In genomic region chr1:44820945-44821715, GRCh38 we compare ENCODE assay signal across 2 cellular contexts.
TF ChIP-seq lines count a peak whose summit lies in the region.

No MANE protein-coding gene starts in this region.

TF ChIP-seq in GM23338, 12 proteins besides CTCF, POLR2A, EP300 and RAD21:
- TF ChIP-seq REST (IDR thresholded peaks at IDR 0.05; ENCODE audit: unreplicated experiment) (no peak), NANOG (IDR thresholded peaks at IDR 0.05; ENCODE audit: borderline replicate concordance) (no peak), STAT1 (IDR thresholded peaks at IDR 0.05; ENCODE audit: unreplicated experiment) (no peak), EZH2 (IDR thresholded peaks at IDR 0.05; ENCODE audit: low read depth, unreplicated experiment) (no peak), EZH2phosphoT487 (IDR thresholded peaks at IDR 0.05; ENCODE audit: unreplicated experiment) (no peak), CREB1 (CRISPR knock-in tag; IDR thresholded peaks at IDR 0.05; ENCODE audit: low read depth) (no peak), JUNB (IDR thresholded peaks at IDR 0.05; ENCODE audit: unreplicated experiment) (no peak), ZNF331 (CRISPR knock-in tag; IDR thresholded peaks at IDR 0.05; ENCODE audit: low read depth) (no peak), ZNF114 (CRISPR knock-in tag; IDR thresholded peaks at IDR 0.05) (no peak), POLR2AphosphoS5 (IDR thresholded peaks at IDR 0.05; ENCODE audit: low read depth) (no peak)
- TF ChIP-seq, protein P1, sequence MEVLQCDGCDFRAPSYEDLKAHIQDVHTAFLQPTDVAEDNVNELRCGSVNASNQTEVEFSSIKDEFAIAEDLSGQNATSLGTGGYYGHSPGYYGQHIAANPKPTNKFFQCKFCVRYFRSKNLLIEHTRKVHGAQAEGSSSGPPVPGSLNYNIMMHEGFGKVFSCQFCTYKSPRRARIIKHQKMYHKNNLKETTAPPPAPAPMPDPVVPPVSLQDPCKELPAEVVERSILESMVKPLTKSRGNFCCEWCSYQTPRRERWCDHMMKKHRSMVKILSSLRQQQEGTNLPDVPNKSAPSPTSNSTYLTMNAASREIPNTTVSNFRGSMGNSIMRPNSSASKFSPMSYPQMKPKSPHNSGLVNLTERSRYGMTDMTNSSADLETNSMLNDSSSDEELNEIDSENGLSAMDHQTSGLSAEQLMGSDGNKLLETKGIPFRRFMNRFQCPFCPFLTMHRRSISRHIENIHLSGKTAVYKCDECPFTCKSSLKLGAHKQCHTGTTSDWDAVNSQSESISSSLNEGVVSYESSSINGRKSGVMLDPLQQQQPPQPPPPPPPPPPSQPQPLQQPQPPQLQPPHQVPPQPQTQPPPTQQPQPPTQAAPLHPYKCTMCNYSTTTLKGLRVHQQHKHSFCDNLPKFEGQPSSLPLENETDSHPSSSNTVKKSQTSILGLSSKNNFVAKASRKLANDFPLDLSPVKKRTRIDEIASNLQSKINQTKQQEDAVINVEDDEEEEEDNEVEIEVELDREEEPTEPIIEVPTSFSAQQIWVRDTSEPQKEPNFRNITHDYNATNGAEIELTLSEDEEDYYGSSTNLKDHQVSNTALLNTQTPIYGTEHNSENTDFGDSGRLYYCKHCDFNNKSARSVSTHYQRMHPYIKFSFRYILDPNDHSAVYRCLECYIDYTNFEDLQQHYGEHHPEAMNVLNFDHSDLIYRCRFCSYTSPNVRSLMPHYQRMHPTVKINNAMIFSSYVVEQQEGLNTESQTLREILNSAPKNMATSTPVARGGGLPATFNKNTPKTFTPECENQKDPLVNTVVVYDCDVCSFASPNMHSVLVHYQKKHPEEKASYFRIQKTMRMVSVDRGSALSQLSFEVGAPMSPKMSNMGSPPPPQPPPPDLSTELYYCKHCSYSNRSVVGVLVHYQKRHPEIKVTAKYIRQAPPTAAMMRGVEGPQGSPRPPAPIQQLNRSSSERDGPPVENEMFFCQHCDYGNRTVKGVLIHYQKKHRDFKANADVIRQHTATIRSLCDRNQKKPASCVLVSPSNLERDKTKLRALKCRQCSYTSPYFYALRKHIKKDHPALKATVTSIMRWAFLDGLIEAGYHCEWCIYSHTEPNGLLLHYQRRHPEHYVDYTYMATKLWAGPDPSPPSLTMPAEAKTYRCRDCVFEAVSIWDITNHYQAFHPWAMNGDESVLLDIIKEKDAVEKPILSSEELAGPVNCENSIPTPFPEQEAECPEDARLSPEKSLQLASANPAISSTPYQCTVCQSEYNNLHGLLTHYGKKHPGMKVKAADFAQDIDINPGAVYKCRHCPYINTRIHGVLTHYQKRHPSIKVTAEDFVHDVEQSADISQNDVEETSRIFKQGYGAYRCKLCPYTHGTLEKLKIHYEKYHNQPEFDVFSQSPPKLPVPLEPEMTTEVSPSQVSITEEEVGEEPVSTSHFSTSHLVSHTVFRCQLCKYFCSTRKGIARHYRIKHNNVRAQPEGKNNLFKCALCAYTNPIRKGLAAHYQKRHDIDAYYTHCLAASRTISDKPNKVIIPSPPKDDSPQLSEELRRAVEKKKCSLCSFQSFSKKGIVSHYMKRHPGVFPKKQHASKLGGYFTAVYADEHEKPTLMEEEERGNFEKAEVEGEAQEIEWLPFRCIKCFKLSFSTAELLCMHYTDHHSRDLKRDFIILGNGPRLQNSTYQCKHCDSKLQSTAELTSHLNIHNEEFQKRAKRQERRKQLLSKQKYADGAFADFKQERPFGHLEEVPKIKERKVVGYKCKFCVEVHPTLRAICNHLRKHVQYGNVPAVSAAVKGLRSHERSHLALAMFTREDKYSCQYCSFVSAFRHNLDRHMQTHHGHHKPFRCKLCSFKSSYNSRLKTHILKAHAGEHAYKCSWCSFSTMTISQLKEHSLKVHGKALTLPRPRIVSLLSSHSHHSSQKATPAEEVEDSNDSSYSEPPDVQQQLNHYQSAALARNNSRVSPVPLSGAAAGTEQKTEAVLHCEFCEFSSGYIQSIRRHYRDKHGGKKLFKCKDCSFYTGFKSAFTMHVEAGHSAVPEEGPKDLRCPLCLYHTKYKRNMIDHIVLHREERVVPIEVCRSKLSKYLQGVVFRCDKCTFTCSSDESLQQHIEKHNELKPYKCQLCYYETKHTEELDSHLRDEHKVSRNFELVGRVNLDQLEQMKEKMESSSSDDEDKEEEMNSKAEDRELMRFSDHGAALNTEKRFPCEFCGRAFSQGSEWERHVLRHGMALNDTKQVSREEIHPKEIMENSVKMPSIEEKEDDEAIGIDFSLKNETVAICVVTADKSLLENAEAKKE (CRISPR knock-in tag; IDR thresholded peaks at IDR 0.05) = no peak
- TF ChIP-seq, protein P2, sequence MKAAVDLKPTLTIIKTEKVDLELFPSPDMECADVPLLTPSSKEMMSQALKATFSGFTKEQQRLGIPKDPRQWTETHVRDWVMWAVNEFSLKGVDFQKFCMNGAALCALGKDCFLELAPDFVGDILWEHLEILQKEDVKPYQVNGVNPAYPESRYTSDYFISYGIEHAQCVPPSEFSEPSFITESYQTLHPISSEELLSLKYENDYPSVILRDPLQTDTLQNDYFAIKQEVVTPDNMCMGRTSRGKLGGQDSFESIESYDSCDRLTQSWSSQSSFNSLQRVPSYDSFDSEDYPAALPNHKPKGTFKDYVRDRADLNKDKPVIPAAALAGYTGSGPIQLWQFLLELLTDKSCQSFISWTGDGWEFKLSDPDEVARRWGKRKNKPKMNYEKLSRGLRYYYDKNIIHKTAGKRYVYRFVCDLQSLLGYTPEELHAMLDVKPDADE (IDR thresholded peaks at IDR 0.05) = no peak

TF ChIP-seq in WTC11, 78 proteins besides CTCF, POLR2A, EP300 and RAD21 (continued from another document):
- TF ChIP-seq TP53 (CRISPR knock-in tag; IDR thresholded peaks at IDR 0.05) = no peak
- TF ChIP-seq ZNF423 (CRISPR knock-in tag; IDR thresholded peaks at IDR 0.05) = no peak
TF ChIP-seq in WTC11: peak in this region for 0.
